ENCODE assay signal across 2 cellular contexts in the genomic region with DNA sequence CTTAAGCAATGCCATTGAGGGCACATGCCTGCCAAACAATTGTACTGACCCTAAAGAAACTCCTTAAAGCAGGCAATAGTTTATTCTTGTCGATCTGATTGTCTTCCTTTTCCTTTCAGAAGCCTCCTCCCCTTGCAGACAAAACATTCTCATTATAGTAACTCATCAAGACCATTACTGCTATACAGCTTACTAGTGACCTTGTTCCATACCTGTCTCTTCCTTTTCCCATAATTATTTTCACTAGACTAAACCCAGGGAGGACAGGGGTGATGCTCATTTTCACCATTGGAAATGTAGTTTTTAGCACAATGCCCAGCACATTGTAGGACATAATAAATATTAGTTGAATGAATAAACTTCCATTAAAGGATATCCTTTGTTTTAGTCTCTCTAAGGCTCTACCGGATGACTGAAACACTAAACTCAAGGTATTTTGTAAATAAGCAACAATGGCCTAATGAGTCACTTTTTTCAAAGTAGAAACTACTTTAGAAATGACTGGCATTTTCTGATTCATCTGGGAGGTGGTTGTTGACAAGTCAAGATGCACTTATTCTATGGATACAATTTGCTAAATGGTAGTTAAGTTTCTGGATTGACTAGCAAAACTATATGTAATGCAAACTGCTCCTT.
TF ChIP-seq lines count a peak whose summit lies in the region.

No MANE protein-coding gene starts in this region.

TF ChIP-seq in GM12878, 131 proteins besides CTCF, POLR2A, EP300 and RAD21 (continued from another document):
- TF ChIP-seq, protein P1, sequence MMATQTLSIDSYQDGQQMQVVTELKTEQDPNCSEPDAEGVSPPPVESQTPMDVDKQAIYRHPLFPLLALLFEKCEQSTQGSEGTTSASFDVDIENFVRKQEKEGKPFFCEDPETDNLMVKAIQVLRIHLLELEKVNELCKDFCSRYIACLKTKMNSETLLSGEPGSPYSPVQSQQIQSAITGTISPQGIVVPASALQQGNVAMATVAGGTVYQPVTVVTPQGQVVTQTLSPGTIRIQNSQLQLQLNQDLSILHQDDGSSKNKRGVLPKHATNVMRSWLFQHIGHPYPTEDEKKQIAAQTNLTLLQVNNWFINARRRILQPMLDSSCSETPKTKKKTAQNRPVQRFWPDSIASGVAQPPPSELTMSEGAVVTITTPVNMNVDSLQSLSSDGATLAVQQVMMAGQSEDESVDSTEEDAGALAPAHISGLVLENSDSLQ (IDR thresholded peaks at IDR 0.05), result no peak
TF ChIP-seq in GM12878: peak in this region for 1.

TF ChIP-seq in SK-N-SH treated with all-trans-retinoic acid at 6 μM for 48 hours, 23 proteins besides CTCF, POLR2A, EP300 and RAD21:
- TF ChIP-seq, protein P2, sequence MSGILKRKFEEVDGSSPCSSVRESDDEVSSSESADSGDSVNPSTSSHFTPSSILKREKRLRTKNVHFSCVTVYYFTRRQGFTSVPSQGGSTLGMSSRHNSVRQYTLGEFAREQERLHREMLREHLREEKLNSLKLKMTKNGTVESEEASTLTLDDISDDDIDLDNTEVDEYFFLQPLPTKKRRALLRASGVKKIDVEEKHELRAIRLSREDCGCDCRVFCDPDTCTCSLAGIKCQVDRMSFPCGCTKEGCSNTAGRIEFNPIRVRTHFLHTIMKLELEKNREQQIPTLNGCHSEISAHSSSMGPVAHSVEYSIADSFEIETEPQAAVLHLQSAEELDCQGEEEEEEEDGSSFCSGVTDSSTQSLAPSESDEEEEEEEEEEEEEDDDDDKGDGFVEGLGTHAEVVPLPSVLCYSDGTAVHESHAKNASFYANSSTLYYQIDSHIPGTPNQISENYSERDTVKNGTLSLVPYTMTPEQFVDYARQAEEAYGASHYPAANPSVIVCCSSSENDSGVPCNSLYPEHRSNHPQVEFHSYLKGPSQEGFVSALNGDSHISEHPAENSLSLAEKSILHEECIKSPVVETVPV (CRISPR knock-in tag; IDR thresholded peaks at IDR 0.05), result no peak
